Comparison of ENCODE assay signal across 19 cellular contexts in the genomic region with DNA sequence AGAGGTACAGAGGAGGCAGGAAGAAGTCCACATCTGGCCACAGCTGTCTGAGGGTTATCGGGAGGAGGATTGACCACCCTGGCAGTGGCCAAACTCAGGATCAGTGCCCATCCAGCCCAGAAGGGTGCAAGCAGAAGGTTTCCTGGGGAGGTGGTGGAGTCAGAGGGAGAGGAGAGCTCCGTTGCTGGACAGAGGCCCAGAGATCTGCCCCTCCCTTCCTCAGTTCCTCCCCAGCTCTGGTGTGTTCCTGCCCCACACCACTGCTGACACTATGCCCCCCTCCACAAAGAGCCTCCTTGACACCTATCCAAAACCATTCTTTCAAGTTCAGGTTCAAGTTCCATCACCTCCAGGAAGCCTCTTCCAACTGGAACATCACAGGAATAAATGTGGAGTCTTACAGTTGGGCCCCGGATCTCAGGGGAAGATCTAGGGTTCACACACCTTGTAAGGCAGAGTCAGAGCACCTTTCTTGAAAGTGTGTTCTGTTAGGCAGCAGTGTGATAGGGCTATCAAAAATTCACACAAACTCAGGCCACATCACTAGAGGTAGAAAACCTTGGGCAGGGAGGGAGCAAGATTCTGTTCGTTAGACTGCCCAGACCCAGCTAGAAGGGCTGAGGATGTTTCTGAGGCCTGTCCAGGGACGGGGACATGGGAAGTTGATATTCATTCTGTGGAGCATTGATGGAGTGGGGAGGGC. TPM values are rescaled to one million over a fixed set of nuclear protein-coding genes. Genes with fewer than 3 reads are reported as not detected.
DNase-seq lines count a peak whose midpoint lies in the region; ATAC-seq and TF ChIP-seq lines count a peak whose summit lies in the region.
"Had no signal": no experiment of that assay in that cellular context is flagged by ENCODE, and none has a peak within 500 bp of the region (broad histone marks: within the 10 kb centered on the region; RNA-seq: fewer than 3 reads in every experiment).

No MANE protein-coding gene starts in this region.

- H3K4me3 Mint-ChIP-seq in activated CD8-positive, alpha-beta memory T cell treated with anti-CD3 and anti-CD28 coated beads, Interleukin-2, amount 10 ng/mL, durations not matched to agents 7 days and 5 days: no peak overlapping the region
- no peak overlapping the region; a peak in 1 of 5 replicates for H3K4me3 Mint-ChIP-seq in H9
- H3K4me3 Mint-ChIP-seq: CD4-positive, CD25-positive, alpha-beta regulatory T cell; HFFc6 had no signal

- no peak for ATAC-seq in activated CD8-positive, alpha-beta memory T cell treated with anti-CD3 and anti-CD28 coated beads, Interleukin-2, amount 10 ng/mL, durations not matched to agents 7 days and 5 days
- ATAC-seq in SK-N-SH treated with all-trans-retinoic acid at 6 μM for 48 hours (no peak), esophagus mucosa (no peak)
- ATAC-seq: GM12878, HepG2 had no signal

- no peak overlapping the region for H4K5ac ChIP-seq in H9 (ENCODE audit: insufficient read length, low read depth, low read length)

- no peak overlapping the region for H3K27ac Mint-ChIP-seq in activated CD8-positive, alpha-beta memory T cell treated with anti-CD3 and anti-CD28 coated beads, Interleukin-2, amount 10 ng/mL, durations not matched to agents 7 days and 5 days
- no peak overlapping the region for H3K27ac Mint-ChIP-seq in H9
- H3K27ac Mint-ChIP-seq: HFFc6 had no signal

- peak; percentile 37 for DNase-seq in activated CD8-positive, alpha-beta memory T cell treated with anti-CD3 and anti-CD28 coated beads for 24 hours
- no peak for DNase-seq in activated CD8-positive, alpha-beta memory T cell treated with anti-CD3 and anti-CD28 coated beads, Interleukin-2, amount 10 ng/mL, durations not matched to agents 7 days and 5 days
- DNase-seq in mesenchymal stem cell: no peak
- peak; percentile 17 for DNase-seq in stomach
- no peak for DNase-seq in H9
- DNase-seq in foreskin fibroblast: no peak
- DNase-seq: 8988T; Calu3; CD4-positive, CD25-positive, alpha-beta regulatory T cell; DMS 273 treated with DMSO at 0.1 percent for 48 hours; GM23248; H7; HFFc6 had no signal

- peaks cover 2% of the 10 kb centered on the region for H3K4me1 ChIP-seq in mesenchymal stem cell (ENCODE audit: control insufficient read depth, insufficient read depth, low read depth, low read length)
- no peaks in the 10 kb centered on the region for H3K4me1 ChIP-seq in stomach
- no peaks in the 10 kb centered on the region for H3K4me1 ChIP-seq in H9 (ENCODE audit: insufficient read depth, low read length)
- H3K4me1 ChIP-seq: BLaER1 treated with 17β-estradiol and CSF1 and Interleukin-3, amounts not matched to agents 10 nM and 100 nM had no signal

- H3K23me2 ChIP-seq in H9 (ENCODE audit: insufficient read length, low read depth, low read length, poor library complexity, severe bottlenecking): no peaks in the 10 kb centered on the region

- H2BK12ac ChIP-seq in mesenchymal stem cell (ENCODE audit: low read length in 2 of 2) (no peak overlapping the region), H9 (ENCODE audit: insufficient read length, low read depth, low read length) (no peak overlapping the region)

- H3K79me1 ChIP-seq in mesenchymal stem cell (replicated peaks; ENCODE audit: low read length, poor library complexity, severe bottlenecking) (no peaks in the 10 kb centered on the region), H9 (ENCODE audit: insufficient read depth, low read depth, low read length, poor library complexity, severe bottlenecking) (no peaks in the 10 kb centered on the region)

- peak overlapping the region; percentile 61 for H2BK15ac ChIP-seq in mesenchymal stem cell (ENCODE audit: low read depth, poor library complexity, severe bottlenecking)
- H2BK15ac ChIP-seq in H9 (ENCODE audit: low read depth, low read length): no peak overlapping the region

- CTCF ChIA-PET in activated CD8-positive, alpha-beta memory T cell treated with anti-CD3 and anti-CD28 coated beads, Interleukin-2, amount 10 ng/mL, durations not matched to agents 7 days and 5 days (lab: Charles Lee): no interaction called here

- H3K56ac ChIP-seq in H9 (ENCODE audit: insufficient read length, low read depth, low read length): no peak overlapping the region

- no peaks in the 10 kb centered on the region for H3K36me3 ChIP-seq in mesenchymal stem cell (ENCODE audit: control insufficient read depth in 1 of 2, insufficient read depth in 2 of 2, low read depth in 1 of 2, low read length in 2 of 2)
- H3K36me3 ChIP-seq in stomach: no peaks in the 10 kb centered on the region
- H3K36me3 ChIP-seq: BLaER1 treated with 17β-estradiol and CSF1 and Interleukin-3, amounts not matched to agents 10 nM and 100 nM had no signal

- H4K91ac ChIP-seq in mesenchymal stem cell (ENCODE audit: low read length): no peak overlapping the region
- H4K91ac ChIP-seq in H9 (ENCODE audit: insufficient read length, low read depth, low read length): no peak overlapping the region

- H3K27ac ChIP-seq in mesenchymal stem cell (ENCODE audit: low read length, poor library complexity, severe bottlenecking) (no peak overlapping the region), stomach (no peak overlapping the region), H9 (ENCODE audit: insufficient read length, low read depth, low read length) (no peak overlapping the region)
- H3K27ac ChIP-seq: BLaER1 treated with 17β-estradiol and CSF1 and Interleukin-3, amounts not matched to agents 10 nM and 100 nM; GM23248 had no signal

- H3K4me1 Mint-ChIP-seq in activated CD8-positive, alpha-beta memory T cell treated with anti-CD3 and anti-CD28 coated beads, Interleukin-2, amount 10 ng/mL, durations not matched to agents 7 days and 5 days: no peaks in the 10 kb centered on the region
- H3K4me1 Mint-ChIP-seq in H9: peaks cover 0 to 6% of the 10 kb centered on the region in 2 experiments; a peak in 2 of 4 replicates
- H3K4me1 Mint-ChIP-seq: CD4-positive, CD25-positive, alpha-beta regulatory T cell had no signal

- H3K4me3 ChIP-seq in mesenchymal stem cell (ENCODE audit: insufficient read depth in 1 of 2, low read depth in 1 of 2, low read length in 2 of 2) (no peak overlapping the region), stomach (no peak overlapping the region), foreskin fibroblast (ENCODE audit: low read depth in 1 of 2, low read length in 2 of 2) (no peak overlapping the region)
- H3K4me3 ChIP-seq: BLaER1 treated with 17β-estradiol and CSF1 and Interleukin-3, amounts not matched to agents 10 nM and 100 nM; GM12878; GM23248 had no signal

- intact Hi-C loops in stomach (cut with DNase I; ENCODE audit: low total_unique reads): no loop called here

- H3K36me3 Mint-ChIP-seq in activated CD8-positive, alpha-beta memory T cell treated with anti-CD3 and anti-CD28 coated beads, Interleukin-2, amount 10 ng/mL, durations not matched to agents 7 days and 5 days: no peaks in the 10 kb centered on the region
- H3K36me3 Mint-ChIP-seq in H9 (ENCODE audit: insufficient read depth in 1 of 3, low read depth in 3 of 3): no peaks in the 10 kb centered on the region
- H3K36me3 Mint-ChIP-seq: CD4-positive, CD25-positive, alpha-beta regulatory T cell had no signal

- H2AK5ac ChIP-seq in mesenchymal stem cell (ENCODE audit: low read length, severe bottlenecking) (no peak overlapping the region), H9 (ENCODE audit: insufficient read length, low read length) (no peak overlapping the region)

- H3K23ac ChIP-seq in mesenchymal stem cell (ENCODE audit: low read length in 2 of 2) (no peak overlapping the region), H9 (ENCODE audit: insufficient read length, low read depth, low read length) (no peak overlapping the region)

- H3K18ac ChIP-seq in mesenchymal stem cell (ENCODE audit: low read depth in 1 of 2, low read length in 2 of 2) (no peak overlapping the region), H9 (ENCODE audit: insufficient read length, low read depth, low read length) (no peak overlapping the region)

- 80% methylated on average over 5 of the region's 5 CpGs for WGBS in mesenchymal stem cell
- 59 to 77% (median 73%) methylated on average over 5 of the region's 5 CpGs for WGBS in stomach, 5 donors
- WGBS in H9 (ENCODE audit: extremely low coverage, insufficient read length, low lambda C conversion rate): no CpG with 5 or more reads among the region's 5 CpGs

- H3K9me3 Mint-ChIP-seq in activated CD8-positive, alpha-beta memory T cell treated with anti-CD3 and anti-CD28 coated beads, Interleukin-2, amount 10 ng/mL, durations not matched to agents 7 days and 5 days (ENCODE audit: low read depth): no peaks in the 10 kb centered on the region
- H3K9me3 Mint-ChIP-seq in H9: peaks cover 2% of the 10 kb centered on the region in 2 experiments; a peak in 3 of 5 replicates
- H3K9me3 Mint-ChIP-seq: HFFc6 had no signal

- H3T11ph ChIP-seq in H9 (ENCODE audit: low read length): no peak overlapping the region

- no peaks in the 10 kb centered on the region for H3K79me2 ChIP-seq in H9 (ENCODE audit: insufficient read depth, low read length)

- H3K14ac ChIP-seq in mesenchymal stem cell (ENCODE audit: low read length in 2 of 2) (no peak overlapping the region), H9 (ENCODE audit: insufficient read depth, low read length) (no peak overlapping the region)

- no peak for TF ChIP-seq EP300 in stomach (IDR thresholded peaks at IDR 0.05)

- H2BK5ac ChIP-seq in mesenchymal stem cell (ENCODE audit: low read depth, low read length, poor library complexity, severe bottlenecking) (no peak overlapping the region), H9 (ENCODE audit: insufficient read length, low read length) (no peak overlapping the region)

- no peak for TF ChIP-seq CTCF in stomach (IDR thresholded peaks at IDR 0.05)
- no peak for TF ChIP-seq CTCF in H9 (conservative IDR thresholded peaks at IDR 0.05)
- no peak for TF ChIP-seq CTCF in foreskin fibroblast (IDR thresholded peaks at IDR 0.05; ENCODE audit: low read depth, low read length)

- H3K27me3 Mint-ChIP-seq in activated CD8-positive, alpha-beta memory T cell treated with anti-CD3 and anti-CD28 coated beads, Interleukin-2, amount 10 ng/mL, durations not matched to agents 7 days and 5 days: peaks cover 10% of the 10 kb centered on the region
- peaks cover 1% of the 10 kb centered on the region for H3K27me3 Mint-ChIP-seq in H9 (ENCODE audit: low read depth)

- no peak overlapping the region for H3K4me2 ChIP-seq in mesenchymal stem cell (ENCODE audit: low read length, poor library complexity, severe bottlenecking)
- no peak overlapping the region for H3K4me2 ChIP-seq in H9 (ENCODE audit: insufficient read depth, insufficient read length, low read length)
- H3K4me2 ChIP-seq: BLaER1 treated with 17β-estradiol and CSF1 and Interleukin-3, amounts not matched to agents 10 nM and 100 nM had no signal

- no peak overlapping the region for H2BK120ac ChIP-seq in mesenchymal stem cell (ENCODE audit: low read depth, low read length)
- H2BK120ac ChIP-seq in H9 (ENCODE audit: low read depth, low read length, poor library complexity, severe bottlenecking): no peak overlapping the region

- no peak overlapping the region for H4K8ac ChIP-seq in mesenchymal stem cell (ENCODE audit: low read length)
- H4K8ac ChIP-seq in H9 (replicated peaks; ENCODE audit: insufficient read length, low read depth, low read length): no peak overlapping the region

- H3K9me3 ChIP-seq in mesenchymal stem cell (ENCODE audit: control insufficient read depth, low read length) (no peaks in the 10 kb centered on the region), stomach (no peaks in the 10 kb centered on the region), H9 (ENCODE audit: control insufficient read depth, low read depth, low read length) (no peaks in the 10 kb centered on the region)
- H3K9me3 ChIP-seq: BLaER1 treated with 17β-estradiol and CSF1 and Interleukin-3, amounts not matched to agents 10 nM and 100 nM had no signal

- peaks cover 43 to 83% of the 10 kb centered on the region in 2 experiments for H3K27me3 ChIP-seq in mesenchymal stem cell (ENCODE audit: control insufficient read depth in 1 of 2, insufficient read depth in 1 of 2, low read length in 2 of 2)
- H3K27me3 ChIP-seq in stomach: peaks cover 0 to 51% (median 0%) of the 10 kb centered on the region in 3 donors
- H3K27me3 ChIP-seq in H9 (ENCODE audit: insufficient read depth, low read length): no peaks in the 10 kb centered on the region
- H3K27me3 ChIP-seq: BLaER1 treated with 17β-estradiol and CSF1 and Interleukin-3, amounts not matched to agents 10 nM and 100 nM had no signal

- no peaks in the 10 kb centered on the region for H4K20me1 ChIP-seq in H9 (ENCODE audit: control insufficient read depth, insufficient read depth, insufficient read length)

- no peak overlapping the region for H2BK20ac ChIP-seq in H9 (ENCODE audit: low read depth, low read length, poor library complexity, severe bottlenecking)

- no peak overlapping the region for H3K4ac ChIP-seq in mesenchymal stem cell (ENCODE audit: low read depth in 1 of 2, low read length in 2 of 2)
- H3K4ac ChIP-seq in H9 (ENCODE audit: low read depth, low read length): no peak overlapping the region

- H2AFZ ChIP-seq in mesenchymal stem cell (ENCODE audit: low read depth, low read length): no peak overlapping the region
- H2AFZ ChIP-seq in H9 (ENCODE audit: low read length): no peak overlapping the region
- H2AFZ ChIP-seq: GM23248 had no signal

- H3K9ac ChIP-seq in mesenchymal stem cell (ENCODE audit: low read length) (no peak overlapping the region), H9 (ENCODE audit: extremely low read depth, insufficient read length, low read length) (no peak overlapping the region)
- H3K9ac ChIP-seq: BLaER1 treated with 17β-estradiol and CSF1 and Interleukin-3, amounts not matched to agents 10 nM and 100 nM; GM23248 had no signal

- TF ChIP-seq POLR2A in stomach (IDR thresholded peaks at IDR 0.05): no peak

RNA-seq across cellular contexts. Expression of gene LDLRAD1, which starts 7.4 kb away (rescaled TPM):
- not detected for total RNA-seq in activated CD8-positive, alpha-beta memory T cell treated with anti-CD3 and anti-CD28 coated beads, Interleukin-2, amount 10 ng/mL, durations not matched to agents 7 days and 5 days
- not detected for polyA plus RNA-seq in mesenchymal stem cell (2013, experiment 1 of 2)
- not detected for polyA plus RNA-seq in mesenchymal stem cell (2013, experiment 2 of 2)
- total RNA-seq in stomach: not detected
- under 1 TPM in 2 of 3 donors, not detected in 1; 0.12 to 0.40 TPM for polyA plus RNA-seq in stomach
- not detected in 2 replicates for total RNA-seq in H9 (2021)
- total RNA-seq in esophagus mucosa: 0.24 TPM
- total RNA-seq: Calu3; CD4-positive, CD25-positive, alpha-beta regulatory T cell; Daoy; GM12878; GM23248; H7; HFFc6 had no signal
- polyA plus RNA-seq: CD4-positive, CD25-positive, alpha-beta regulatory T cell; GM12878; GM23248 had no signal

RNA-seq across cellular contexts. Expression of gene TMEM59, which starts 42.4 kb away (rescaled TPM):
- total RNA-seq in activated CD8-positive, alpha-beta memory T cell treated with anti-CD3 and anti-CD28 coated beads, Interleukin-2, amount 10 ng/mL, durations not matched to agents 7 days and 5 days: 100 to 1,000 TPM; 165 to 171 TPM
- polyA plus RNA-seq in mesenchymal stem cell (2013, experiment 1 of 2): 282 TPM
- polyA plus RNA-seq in mesenchymal stem cell (2013, experiment 2 of 2): 305 TPM
- total RNA-seq in stomach: 100 to 1,000 TPM in 4 of 5 donors, 10 to 100 TPM in 1; 95.7 to 322 (median 220) TPM
- 100 to 1,000 TPM; 103 to 179 (median 169) TPM for polyA plus RNA-seq in stomach
- 111 and 131 TPM in 2 replicates for total RNA-seq in H9 (2021)
- total RNA-seq in esophagus mucosa: 255 TPM

RNA-seq across cellular contexts. Expression of gene TCEANC2, which starts 42.8 kb away (rescaled TPM):
- total RNA-seq in activated CD8-positive, alpha-beta memory T cell treated with anti-CD3 and anti-CD28 coated beads, Interleukin-2, amount 10 ng/mL, durations not matched to agents 7 days and 5 days: 10 to 100 TPM; 11.8 to 13.1 TPM
- polyA plus RNA-seq in mesenchymal stem cell (2013, experiment 1 of 2): 1.7 TPM
- polyA plus RNA-seq in mesenchymal stem cell (2013, experiment 2 of 2): 1.8 TPM
- total RNA-seq in stomach: 1 to 10 TPM; 2.2 to 8.8 (median 2.6) TPM
- 1 to 10 TPM; 1.8 to 3.1 (median 2.3) TPM for polyA plus RNA-seq in stomach
- total RNA-seq in H9 (2021): 4.8 and 5.3 TPM in 2 replicates
- 4.2 TPM for total RNA-seq in esophagus mucosa

Comparison
In these comparisons a context has a peak if more than half of its experiments do, and no peak if none do; other contexts are left out.
1. DNase-seq: peak in activated CD8-positive, alpha-beta memory T cell treated with anti-CD3 and anti-CD28 coated beads for 24 hours (single experiment) and stomach (single experiment); none in activated CD8-positive, alpha-beta memory T cell treated with anti-CD3 and anti-CD28 coated beads, Interleukin-2, amount 10 ng/mL, durations not matched to agents 7 days and 5 days (single experiment), mesenchymal stem cell (single experiment), H9 (single experiment) and foreskin fibroblast (0 of 2).